ENCODE assay signal across 21 cellular contexts in the genomic region with DNA sequence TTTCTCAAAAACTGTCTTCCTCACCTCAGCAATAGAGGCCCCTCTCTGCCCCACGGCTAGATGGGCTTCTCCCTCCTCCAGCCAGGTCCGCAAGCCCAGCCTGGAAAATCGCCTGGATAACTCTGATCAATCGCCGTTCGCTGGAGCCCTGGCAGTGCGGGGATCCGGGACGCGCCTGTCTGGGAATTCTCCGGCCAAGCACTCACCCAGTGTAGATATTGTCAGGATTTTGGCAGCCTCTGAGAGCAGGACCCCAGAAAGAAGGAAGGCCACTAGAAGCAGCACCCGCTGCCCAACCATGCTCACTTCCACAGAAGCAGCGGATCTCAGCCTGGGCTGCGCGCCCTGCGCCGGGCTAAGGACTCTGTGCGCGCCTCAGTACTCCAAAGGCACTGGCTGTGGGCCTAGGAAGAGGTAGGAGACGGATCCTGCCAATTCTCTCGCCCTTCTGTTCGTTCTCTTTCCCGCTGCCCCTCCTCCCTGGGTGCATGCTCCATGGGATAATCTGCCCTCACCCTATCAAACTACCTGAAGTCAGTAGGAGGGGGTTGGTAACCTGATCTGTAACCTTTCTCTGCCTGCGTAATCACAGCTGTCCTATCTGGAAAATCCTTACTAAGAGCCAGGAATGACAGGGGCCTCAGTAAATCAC. TPM values are rescaled to one million over a fixed set of nuclear protein-coding genes. Genes with fewer than 3 reads are reported as not detected.
DNase-seq lines count a peak whose midpoint lies in the region; ATAC-seq, FAIRE-seq and TF ChIP-seq lines count a peak whose summit lies in the region.
"Had no signal": no experiment of that assay in that cellular context is flagged by ENCODE, and none has a peak within 500 bp of the region (broad histone marks: within the 10 kb centered on the region; RNA-seq: fewer than 3 reads in every experiment).

A gene with protein sequence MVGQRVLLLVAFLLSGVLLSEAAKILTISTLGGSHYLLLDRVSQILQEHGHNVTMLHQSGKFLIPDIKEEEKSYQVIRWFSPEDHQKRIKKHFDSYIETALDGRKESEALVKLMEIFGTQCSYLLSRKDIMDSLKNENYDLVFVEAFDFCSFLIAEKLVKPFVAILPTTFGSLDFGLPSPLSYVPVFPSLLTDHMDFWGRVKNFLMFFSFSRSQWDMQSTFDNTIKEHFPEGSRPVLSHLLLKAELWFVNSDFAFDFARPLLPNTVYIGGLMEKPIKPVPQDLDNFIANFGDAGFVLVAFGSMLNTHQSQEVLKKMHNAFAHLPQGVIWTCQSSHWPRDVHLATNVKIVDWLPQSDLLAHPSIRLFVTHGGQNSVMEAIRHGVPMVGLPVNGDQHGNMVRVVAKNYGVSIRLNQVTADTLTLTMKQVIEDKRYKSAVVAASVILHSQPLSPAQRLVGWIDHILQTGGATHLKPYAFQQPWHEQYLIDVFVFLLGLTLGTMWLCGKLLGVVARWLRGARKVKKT (minus strand): TSS at position 450 of the 652 bp plus-strand sequence. CDS start 150 bp downstream, at position 300.

- no peak within 1 kb of the TSS for H3K4me2 ChIP-seq in HepG2 (ENCODE audit: low read depth, low read length)

- ATAC-seq in HepG2 = no peak
- ATAC-seq in aorta (ENCODE audit: low FRiP score) = peak; percentile 29
- ATAC-seq in GM19452 (IDR thresholded peaks at IDR 0.05; ENCODE audit: unreplicated experiment) = no peak
- no peak for ATAC-seq in HG03045 (IDR thresholded peaks at IDR 0.05; ENCODE audit: unreplicated experiment)
- ATAC-seq in GM19455 (IDR thresholded peaks at IDR 0.05; ENCODE audit: unreplicated experiment) = no peak
- ATAC-seq: HCT116, heart left ventricle, PC-3 had no signal

- intact Hi-C loops in HepG2 (cut with micrococcal nuclease; ENCODE audit: unreplicated experiment) (no loop called here), aorta (cut with DNase I) (no loop called here)

- TF ChIP-seq RAD21 in liver (IDR thresholded peaks at IDR 0.05) = peak; percentile 9 to 40
- TF ChIP-seq RAD21 in HepG2 (CRISPR knock-in tag; IDR thresholded peaks at IDR 0.05) = no peak

- in situ Hi-C loops in HepG2 (cut with HindIII; ENCODE audit: extremely low pct_ligation_motif_present, low pct_unique_long_range_greater_than_20kb) = no loop called here

- no TSS peak for BruUV-seq in HepG2 (replicated peaks; lab: Mats Ljungman, UMichigan)

- H3K9ac ChIP-seq in liver (ENCODE audit: low read depth in 1 of 2, low read length in 2 of 2) (peak within 1 kb of the TSS; percentile 36 to 85), HepG2 (ENCODE audit: insufficient read depth, low read depth, low read length) (no peak within 1 kb of the TSS)

- H3K27me3 ChIP-seq in liver (ENCODE audit: control insufficient read depth in 4 of 4, insufficient read depth in 4 of 4, low read length in 3 of 4) = no peaks in the 10 kb centered on the region
- H3K27me3 ChIP-seq in HepG2 (ENCODE audit: control insufficient read depth in 1 of 2, insufficient read depth in 2 of 2, low read length in 2 of 2) = peaks cover 0 to 15% of the 10 kb centered on the region in 2 experiments; a peak in 2 of 5 replicates
- peaks cover 0 to 1% of the 10 kb centered on the region in 2 donors for H3K27me3 ChIP-seq in aorta (ENCODE audit: control insufficient read depth in 1 of 2, insufficient read depth in 2 of 2, low read length in 1 of 2)

- no peaks in the 10 kb centered on the region for H3K79me2 ChIP-seq in HepG2 (ENCODE audit: insufficient read depth, low read length)

- TF ChIP-seq CTCF in liver (IDR thresholded peaks at IDR 0.05; ENCODE audit: low read depth, low read length, missing input control) (no peak), HepG2 (CRISPR knock-in tag; IDR thresholded peaks at IDR 0.05) (no peak)

- no peaks in the 10 kb centered on the region for H4K20me1 ChIP-seq in HepG2 (ENCODE audit: insufficient read depth, low read length)

- peaks cover 0 to 18% (median 9%) of the 10 kb centered on the region in 4 donors for H3K4me1 ChIP-seq in liver (ENCODE audit: control insufficient read depth in 4 of 4, insufficient read depth in 4 of 4, low read length in 3 of 4)
- H3K4me1 ChIP-seq in HepG2 (ENCODE audit: insufficient read depth, low read length) = no peaks in the 10 kb centered on the region
- no peaks in the 10 kb centered on the region for H3K4me1 ChIP-seq in aorta (ENCODE audit: control insufficient read depth in 1 of 2, insufficient read depth in 2 of 2, low read length in 2 of 2)
- H3K4me1 ChIP-seq: heart left ventricle, prostate gland had no signal

- TF ChIP-seq EP300 in HepG2 (IDR thresholded peaks at IDR 0.05; ENCODE audit: low read depth in 2 of 2, low read length in 2 of 2) (no peak), HepG2 (CRISPR knock-in tag; IDR thresholded peaks at IDR 0.05; ENCODE audit: borderline replicate concordance) (no peak)

- H3K27ac ChIP-seq in liver (ENCODE audit: low read depth in 1 of 2, low read length in 2 of 2) = peak within 1 kb of the TSS; percentile 72 to 85
- no peak within 1 kb of the TSS for H3K27ac ChIP-seq in HepG2 (ENCODE audit: extremely low read length, insufficient read depth, low read length)
- no peak within 1 kb of the TSS for H3K27ac ChIP-seq in aorta (ENCODE audit: low read depth in 1 of 2, low read length in 2 of 2)
- H3K27ac ChIP-seq: heart left ventricle, prostate gland had no signal

- DNase-seq in HepG2 (ENCODE audit: low spot score) = no peak
- peak; percentile 80 for DNase-seq in SK-N-DZ (ENCODE audit: low spot score)
- peak; percentile 84 for DNase-seq in iPS-NIHi7 (ENCODE audit: extremely low spot score)
- DNase-seq in aorta = no peak
- DNase-seq: activated CD4-positive, alpha-beta memory T cell treated with anti-CD3 and anti-CD28 coated beads, Interleukin-2, amount 10 ng/mL, durations not matched to agents 7 days and 5 days; activated effector memory CD4-positive, alpha-beta T cell treated with anti-CD3 and anti-CD28 coated beads, Interleukin-2, amount 50 U/mL, for 16 hours; heart left ventricle; PC-3; stimulated activated CD4-positive, alpha-beta T cell treated with anti-CD3 and anti-CD28 coated beads, Interleukin-4, amount 100 ng/mL, for 4 hours; stimulated activated naive CD4-positive, alpha-beta T cell treated with Interleukin-2 at 50 U/mL for 16 hours had no signal

- H3K4me3 ChIP-seq in liver (ENCODE audit: low read depth in 1 of 3, low read length in 3 of 3) (peak within 1 kb of the TSS; percentile 48 to 87 (median 65)), HepG2 (replicated peaks in 1 of 3; ENCODE audit: insufficient read depth in 1 of 3, low read depth in 2 of 3, low read length in 3 of 3) (no peak within 1 kb of the TSS), aorta (ENCODE audit: low read length in 2 of 2) (no peak within 1 kb of the TSS)
- H3K4me3 ChIP-seq: heart left ventricle, prostate gland had no signal

- H3K9me3 ChIP-seq in liver (ENCODE audit: control insufficient read depth in 4 of 4, low read length in 3 of 4) (no peaks in the 10 kb centered on the region), HepG2 (ENCODE audit: low read length) (no peaks in the 10 kb centered on the region), aorta (ENCODE audit: control insufficient read depth, low read length) (peaks cover 2% of the 10 kb centered on the region)
- H3K9me3 ChIP-seq: heart left ventricle, prostate gland had no signal

- TF ChIP-seq POLR2A in HepG2 (IDR thresholded peaks at IDR 0.05; ENCODE audit: insufficient read depth in 1 of 2, low read depth in 2 of 2, low read length in 2 of 2) = no peak

- POLR2A ChIA-PET in HepG2 (lab: Yijun Ruan, JAX) = no interaction called here

- WGBS in liver = 8% methylated on average over 24 of the region's 24 CpGs
- WGBS in HepG2 (ENCODE audit: low lambda C conversion rate) = 3% methylated on average over 13 of the region's 24 CpGs
- 2 to 4% methylated on average over 24 of the region's 24 CpGs for WGBS in aorta, 2 donors

- H3K36me3 ChIP-seq in liver (ENCODE audit: control insufficient read depth in 4 of 4, insufficient read depth in 3 of 4, low read depth in 1 of 4, low read length in 3 of 4) = no peaks in the 10 kb centered on the region
- H3K36me3 ChIP-seq in HepG2 (replicated peaks in 1 of 2; ENCODE audit: control insufficient read depth in 1 of 2, insufficient read depth in 2 of 2, low read length in 2 of 2) = no peaks in the 10 kb centered on the region
- H3K36me3 ChIP-seq in aorta (ENCODE audit: control insufficient read depth in 1 of 2, insufficient read depth in 2 of 2, low read length in 1 of 2) = no peaks in the 10 kb centered on the region
- H3K36me3 ChIP-seq: heart left ventricle, prostate gland had no signal

- CTCF ChIA-PET in HepG2 (lab: Yijun Ruan, JAX; ENCODE audit: low intra/inter-chr PET ratio, low total read pairs) = no interaction called here

- no peak within 1 kb of the TSS for H2AFZ ChIP-seq in HepG2 (ENCODE audit: low read length)

- no peak for FAIRE-seq in HepG2 (lab: Jason Lieb, UNC)
- FAIRE-seq: endometrium, GM12891 had no signal

RNA-seq across cellular contexts. Expression of the gene that starts here (rescaled TPM):
- total RNA-seq in liver (10 to 100 TPM in 1 of 2 donors, under 1 TPM in 1; 0.28 to 60.6 TPM), HepG2 (2016; rRNA removed; fragmentation: Illumina TruSeq; extraction: Trizol) (not detected in 2 replicates), aorta (not detected)
- polyA plus RNA-seq in liver (10 to 100 TPM; 20.6 to 21.3 TPM), HepG2 (2011; rRNA removed) (not detected in 2 replicates), aorta (under 1 TPM in 1 of 2 donors, not detected in 1; 0.13 TPM)
- not detected in 2 replicates for total RNA-seq in HepG2 (2016; cell fraction: cytosol; rRNA removed; fragmentation: Illumina TruSeq; extraction: Trizol; ENCODE audit: low read depth)
- not detected in 2 replicates for total RNA-seq in HepG2 (2016; cell fraction: insoluble cytoplasmic fraction; rRNA removed; fragmentation: Illumina TruSeq; extraction: Trizol)
- total RNA-seq in HepG2 (2016; cell fraction: membrane; rRNA removed; fragmentation: Illumina TruSeq; extraction: Trizol) = not detected in 2 replicates
- not detected in 2 replicates for total RNA-seq in HepG2 (2016; cell fraction: nucleus; rRNA removed; fragmentation: Illumina TruSeq; extraction: Trizol)
- not detected in 2 replicates for polyA plus RNA-seq in HepG2 (2011; cell fraction: cytosol; rRNA removed)
- not detected in 2 replicates for polyA plus RNA-seq in HepG2 (2011; cell fraction: nucleus; rRNA removed)
- not detected in 2 replicates for polyA plus RNA-seq in HepG2 (2012)
- polyA plus RNA-seq in HepG2 (2016; cell fraction: cytosol; fragmentation: Illumina TruSeq; extraction: Trizol; ENCODE audit: low read depth) = not detected in 2 replicates
- polyA plus RNA-seq in HepG2 (2016; cell fraction: insoluble cytoplasmic fraction; fragmentation: Illumina TruSeq; extraction: Trizol; ENCODE audit: low read depth) = not detected in 2 replicates
- polyA plus RNA-seq in HepG2 (2016; cell fraction: membrane; fragmentation: Illumina TruSeq; extraction: Trizol; ENCODE audit: low read depth) = not detected in 2 replicates
- not detected in 2 replicates for polyA plus RNA-seq in HepG2 (2016; cell fraction: nucleus; fragmentation: Illumina TruSeq; extraction: Trizol; ENCODE audit: insufficient read depth, low read depth)
- not detected in 2 replicates for polyA minus RNA-seq in HepG2 (2011; rRNA and poly(A)+ RNA removed; ENCODE audit: low replicate concordance)
- not detected in 2 replicates for polyA minus RNA-seq in HepG2 (2011; cell fraction: cytosol; rRNA and poly(A)+ RNA removed)
- not detected in 2 replicates for polyA minus RNA-seq in HepG2 (2011; cell fraction: nucleus; rRNA and poly(A)+ RNA removed)
- 8.3 and 8.8 TPM in 2 replicates for polyA plus RNA-seq in SK-N-DZ (2014; cell fraction: cytosol; rRNA removed)
- polyA plus RNA-seq in SK-N-DZ (2014; cell fraction: nucleus; rRNA removed) = 5.1 and 11.6 TPM in 2 replicates
- total RNA-seq: activated CD4-positive, alpha-beta memory T cell treated with anti-CD3 and anti-CD28 coated beads, Interleukin-2, amount 10 ng/mL, durations not matched to agents 7 days and 5 days; heart left ventricle; HT1080; PC-3; T-helper 2 cell treated with Interferon-gamma antibody and Interleukin-4, amounts not matched to agents 100 ng/mL and 5 ng/mL, for 36 hours had no signal
- polyA plus RNA-seq: AG04450, heart left ventricle had no signal

Comparison
In these comparisons a context has a peak if more than half of its experiments do, and no peak if none do; other contexts are left out.
1. RNA of the gene that starts here (polyA plus RNA-seq): 20.6 to 21.3 TPM in liver; 0.13 TPM in aorta and not detected in HepG2; every median in the first group is over 10 times any median in the second.
2. H3K27ac ChIP-seq: peak in liver (2 of 2); none in HepG2 (single experiment) and aorta (0 of 2).
3. H3K4me3 ChIP-seq: peak in liver (3 of 3); none in HepG2 (0 of 3) and aorta (0 of 2).
4. Peak in ATAC-seq in aorta; RNA of the gene not detected or under 1 TPM.
5. DNase-seq: peak in SK-N-DZ (single experiment) and iPS-NIHi7 (single experiment); none in HepG2 (single experiment) and aorta (0 of 2).